In the genomic region with DNA sequence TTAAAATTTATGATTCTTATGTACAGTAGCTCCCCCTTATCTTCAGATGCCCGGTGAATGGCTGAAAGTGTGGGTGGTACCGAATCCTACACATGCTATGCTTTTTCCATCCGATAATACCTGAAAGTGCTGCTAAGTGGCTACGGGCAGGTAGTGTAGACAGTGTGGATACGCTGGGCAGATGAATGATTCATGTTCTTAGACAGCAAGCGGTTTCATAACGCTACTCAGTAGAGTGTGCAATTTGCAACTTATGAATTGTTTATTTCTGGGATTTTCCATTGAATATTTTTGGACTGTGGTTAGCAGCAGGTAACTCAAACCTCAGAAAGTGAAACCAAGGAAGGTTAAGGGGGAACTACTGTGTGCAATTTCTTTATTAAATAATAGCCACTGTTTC, we compare ENCODE assay signal across 22 cellular contexts. TPM values are rescaled to one million over a fixed set of nuclear protein-coding genes. Genes with fewer than 3 reads are reported as not detected.
DNase-seq lines count a peak whose midpoint lies in the region; TF ChIP-seq lines count a peak whose summit lies in the region.
"Had no signal": no experiment of that assay in that cellular context is flagged by ENCODE, and none has a peak within 500 bp of the region (broad histone marks: within the 10 kb centered on the region; RNA-seq: fewer than 3 reads in every experiment).

No MANE protein-coding gene starts in this region.

- peaks cover 4% of the 10 kb centered on the region; the same call in 1 of the 2 replicates for H3K9me3 ChIP-seq in Caco-2
- H3K9me3 ChIP-seq: BE2C had no signal

- POLR2A ChIA-PET in Caco-2 (lab: Charles Lee), result no interaction called here

- CTCF ChIA-PET in Caco-2 (lab: Charles Lee), result no interaction called here

- no peaks in the 10 kb centered on the region for H3K27me3 ChIP-seq in Caco-2 (replicated peaks; ENCODE audit: control insufficient read depth, insufficient read depth, low read length)
- H3K27me3 ChIP-seq: BE2C had no signal

- no peaks in the 10 kb centered on the region for H3K4me1 Mint-ChIP-seq in Caco-2 (ENCODE audit: low read depth, unreplicated experiment)
- H3K4me1 Mint-ChIP-seq: H9 had no signal

- H3K27me3 Mint-ChIP-seq in Caco-2 (ENCODE audit: insufficient read depth, unreplicated experiment), result no peaks in the 10 kb centered on the region
- H3K27me3 Mint-ChIP-seq: CD4-positive, alpha-beta T cell had no signal

- no peak overlapping the region for H3K4me3 ChIP-seq in Caco-2 (ENCODE audit: low read depth, low read length)
- H3K4me3 ChIP-seq: GM23248 had no signal

- H3K36me3 ChIP-seq in Caco-2 (ENCODE audit: control insufficient read depth, insufficient read depth, low read length), result no peaks in the 10 kb centered on the region
- H3K36me3 ChIP-seq: BE2C had no signal

- no peak overlapping the region for H3K27ac Mint-ChIP-seq in Caco-2 (ENCODE audit: unreplicated experiment)
- H3K27ac Mint-ChIP-seq: CD4-positive, alpha-beta T cell; H9; HFFc6; T-helper 1 cell treated with Interleukin-12 subunit alpha and Interleukin-12 subunit beta and Interleukin-4 antibody, amounts not matched to agents 30 μg/mL and 1 μg/mL, for 36 hours had no signal

- H3K36me3 Mint-ChIP-seq in Caco-2 (ENCODE audit: insufficient read depth, unreplicated experiment), result no peaks in the 10 kb centered on the region

- BruUV-seq in Caco-2 (replicated peaks; lab: Mats Ljungman, UMichigan), result no TSS peak

- H3K4me1 ChIP-seq in Caco-2, result no peaks in the 10 kb centered on the region
- H3K4me1 ChIP-seq: BE2C had no signal

- DNase-seq in NCI-H2171 treated with DMSO at 0.1 percent for 48 hours (lab: John Stamatoyannopoulos, UW) (peak; percentile 52), NCI-H2171 (lab: John Stamatoyannopoulos, UW) (no peak), NCI-H1092 treated with DMSO at 0.1 percent for 48 hours (lab: John Stamatoyannopoulos, UW) (peak; percentile 66), NCI-H69 (lab: John Stamatoyannopoulos, UW) (peak; percentile 13), nucleus accumbens (lab: John Stamatoyannopoulos, UW) (no peak), SKM-1 (lab: John Stamatoyannopoulos, UW; ENCODE audit: unreplicated experiment) (no peak), Caco-2 (no peak)
- DNase-seq: BE2C; CD4-positive, alpha-beta T cell; COR-L47; DMS 273 treated with DMSO at 0.1 percent for 48 hours; GM23248; H9; HFFc6; Kasumi-1; NCI-H1694; NCI-H446; Right ventricle myocardium superior had no signal

- no peak for TF ChIP-seq CTCF in Caco-2 (IDR thresholded peaks at IDR 0.05; ENCODE audit: insufficient read depth in 1 of 2, low read depth in 1 of 2, low read length in 1 of 2, severe bottlenecking in 1 of 2, unreplicated experiment in 1 of 2)

- H3K4me3 Mint-ChIP-seq in Caco-2 (ENCODE audit: unreplicated experiment), result no peak overlapping the region
- H3K4me3 Mint-ChIP-seq: CD4-positive, alpha-beta T cell; H9; HFFc6; T-helper 1 cell treated with Interleukin-12 subunit alpha and Interleukin-12 subunit beta and Interleukin-4 antibody, amounts not matched to agents 30 μg/mL and 1 μg/mL, for 36 hours had no signal

- no peaks in the 10 kb centered on the region for H3K9me3 Mint-ChIP-seq in Caco-2 (ENCODE audit: unreplicated experiment)
- H3K9me3 Mint-ChIP-seq: CD4-positive, alpha-beta T cell; H9 had no signal

- intact Hi-C loops in Caco-2 (cut with micrococcal nuclease; ENCODE audit: unreplicated experiment), result no loop called here

RNA-seq across cellular contexts. Expression of gene PCP4, which starts 7.5 kb away (rescaled TPM):
- total RNA-seq in Caco-2 (2022), result 4.0 and 4.7 TPM in 2 replicates
- total RNA-seq: A673; CD4-positive, alpha-beta T cell; GM23248; HFFc6; MCF 10A; SK-MEL-5 had no signal

Comparison
In these comparisons a context has a peak if more than half of its experiments do, and no peak if none do; other contexts are left out.
1. DNase-seq: peak in NCI-H2171 treated with DMSO at 0.1 percent for 48 hours (single experiment), NCI-H1092 treated with DMSO at 0.1 percent for 48 hours (single experiment) and NCI-H69 (single experiment); none in NCI-H2171 (single experiment), nucleus accumbens (0 of 56), SKM-1 (single experiment) and Caco-2 (0 of 2).